8 cellular contexts compared by ENCODE assay signal in genomic region chr11:11842426-11843008, GRCh38. TPM values are rescaled to one million over a fixed set of nuclear protein-coding genes. Genes with fewer than 3 reads are reported as not detected.
DNase-seq lines count a peak whose midpoint lies in the region; ATAC-seq and TF ChIP-seq lines count a peak whose summit lies in the region.

No MANE protein-coding gene starts in this region.

- peaks cover 36% of the 10 kb centered on the region for H4K20me1 ChIP-seq in SU-DHL-6 (ENCODE audit: low read depth, low read length)

- 0% methylated on average over 17 of the region's 17 CpGs for WGBS in body of pancreas, 2 donors

- H2AFZ ChIP-seq in SU-DHL-6 (ENCODE audit: low read depth, low read length, severe bottlenecking), result peak overlapping the region; percentile 96

- peak overlapping the region; percentile 91 for H3K9ac ChIP-seq in SU-DHL-6 (ENCODE audit: low read length)

- TF ChIP-seq CTCF in SU-DHL-6 (IDR thresholded peaks at IDR 0.05; ENCODE audit: insufficient read depth, low read length, poor library complexity, severe bottlenecking), result no peak
- no peak for TF ChIP-seq CTCF in body of pancreas (IDR thresholded peaks at IDR 0.05)

- intact Hi-C loops in body of pancreas (cut with DNase I), result no loop called here

- no peaks in the 10 kb centered on the region for H3K36me3 ChIP-seq in SU-DHL-6 (ENCODE audit: low read length)
- H3K36me3 ChIP-seq in body of pancreas (replicated peaks in 1 of 2; ENCODE audit: insufficient read depth in 1 of 2, low read depth in 2 of 2), result no peaks in the 10 kb centered on the region

- no peaks in the 10 kb centered on the region; the same call in 1 of the 2 replicates for H3F3A ChIP-seq in SU-DHL-6 (ENCODE audit: insufficient read depth)

- peak overlapping the region; percentile 83 for H3K4me3 ChIP-seq in SU-DHL-6 (ENCODE audit: insufficient read depth, low read length, poor library complexity, severe bottlenecking)
- H3K4me3 ChIP-seq in body of pancreas, result peak overlapping the region; percentile 43 to 82

- peaks cover 43% of the 10 kb centered on the region for H3K4me1 ChIP-seq in body of pancreas

- H3K9me3 ChIP-seq in SU-DHL-6 (ENCODE audit: insufficient read depth, low read length) (no peaks in the 10 kb centered on the region), body of pancreas (no peaks in the 10 kb centered on the region)

- H3K4me2 ChIP-seq in SU-DHL-6 (ENCODE audit: low read depth, low read length, poor library complexity, severe bottlenecking), result peak overlapping the region; percentile 88

- ATAC-seq in body of pancreas, result peak; percentile 56

- peaks cover 51% of the 10 kb centered on the region for H3K79me2 ChIP-seq in SU-DHL-6 (ENCODE audit: insufficient read depth, low read length)

- no peaks in the 10 kb centered on the region for H3K9me2 ChIP-seq in SU-DHL-6 (replicated peaks; ENCODE audit: insufficient read depth, low read length)

- peak overlapping the region; percentile 81 for H3K27ac ChIP-seq in SU-DHL-6 (ENCODE audit: low read depth, low read length)
- H3K27ac ChIP-seq in body of pancreas, result peak overlapping the region; percentile 96 to 98 (median 96)

- peak; percentile 60 for DNase-seq in GM04504 (ENCODE audit: low read depth)
- peak; percentile 82 for DNase-seq in H4 (ENCODE audit: low spot score)
- peak; percentile 84 for DNase-seq in LHCN-M2 (ENCODE audit: low read depth)
- peak; percentile 55 to 71 (median 64) for DNase-seq in body of pancreas
- DNase-seq in iPS-NIHi7 (ENCODE audit: extremely low spot score), result peak; percentile 46
- peak; percentile 72 for DNase-seq in stimulated activated CD4-positive, alpha-beta T cell treated with anti-CD3 and anti-CD28 coated beads, Interleukin-15, amount 100 ng/mL, for 24 hours
- no peak for DNase-seq in GOT3 (lab: John Stamatoyannopoulos, UW)

- TF ChIP-seq POLR2A in body of pancreas (IDR thresholded peaks at IDR 0.05), result peak in 1 of 3 donors; percentile 23

- H3K27me3 ChIP-seq in SU-DHL-6 (ENCODE audit: low read length) (no peaks in the 10 kb centered on the region), body of pancreas (no peaks in the 10 kb centered on the region)

RNA-seq across cellular contexts. Expression of gene USP47, which starts 0.7 kb away (rescaled TPM):
- total RNA-seq in H4 (2014; rRNA removed; shearing (Covaris generic)), result 34.2 and 36.0 TPM in 2 replicates
- total RNA-seq in LHCN-M2 (2014; rRNA removed) (34.9 and 47.8 TPM in 2 replicates), body of pancreas (10 to 100 TPM; 51.1 to 63.3 TPM)
- polyA plus RNA-seq in LHCN-M2 (2012), result 13.4 TPM
